In genomic region chr20:51586005-51586440, GRCh38 we compare ENCODE assay signal across 12 cellular contexts. TPM values are rescaled to one million over a fixed set of nuclear protein-coding genes. Genes with fewer than 3 reads are reported as not detected.
DNase-seq lines count a peak whose midpoint lies in the region; ATAC-seq, FAIRE-seq and TF ChIP-seq lines count a peak whose summit lies in the region.
"Had no signal": no experiment of that assay in that cellular context is flagged by ENCODE, and none has a peak within 500 bp of the region (broad histone marks: within the 10 kb centered on the region; RNA-seq: fewer than 3 reads in every experiment).

No MANE protein-coding gene starts in this region.

- H4K8ac ChIP-seq in trophoblast cell (ENCODE audit: low read depth, low read length), result no peak overlapping the region

- no peak for TF ChIP-seq POLR2A in K562 (conservative IDR thresholded peaks at IDR 0.05)

- intact Hi-C loops in K562 (cut with micrococcal nuclease), result no loop called here

- H3K4me2 ChIP-seq in K562 (ENCODE audit: insufficient read depth, low read length), result no peak overlapping the region
- H3K4me2 ChIP-seq in trophoblast cell (ENCODE audit: low read length), result no peak overlapping the region

- DNase-seq in GM03348 (ENCODE audit: low spot score), result peak; percentile 90
- peak; percentile 27 for DNase-seq in MV-4-11 (lab: John Stamatoyannopoulos, UW)
- DNase-seq in K562 (ENCODE audit: extremely low read depth in 1 of 4, low spot score in 3 of 4), result no peak
- DNase-seq in trophoblast cell, result peak; percentile 89 to 90
- no peak for DNase-seq in NOMO-1 treated with DMSO at 0.1 percent for 48 hours (lab: John Stamatoyannopoulos, UW; ENCODE audit: unreplicated experiment)
- no peak for DNase-seq in activated naive CD4-positive, alpha-beta T cell treated with anti-CD3 and anti-CD28 coated beads, Interleukin-2, amount 10 ng/mL, durations not matched to agents 7 days and 5 days
- DNase-seq: central memory CD4-positive, alpha-beta T cell; GF-D8; glutamatergic neuron; midbrain; uterus had no signal

- H4K12ac ChIP-seq in trophoblast cell (ENCODE audit: low read depth, low read length), result no peak overlapping the region

- H3K4me3 ChIP-seq in K562, result no peak overlapping the region
- no peak overlapping the region for H3K4me3 ChIP-seq in trophoblast cell (ENCODE audit: low read depth, low read length)
- H3K4me3 ChIP-seq: uterus had no signal

- H3K4me1 Mint-ChIP-seq in activated naive CD4-positive, alpha-beta T cell treated with anti-CD3 and anti-CD28 coated beads, Interleukin-2, amount 10 ng/mL, durations not matched to agents 7 days and 5 days, result peaks cover 8% of the 10 kb centered on the region

- TF ChIP-seq EP300 in K562 (IDR thresholded peaks at IDR 0.05; ENCODE audit: low read length), result no peak

- no peak overlapping the region for H2AK5ac ChIP-seq in trophoblast cell (ENCODE audit: low read length)

- in situ Hi-C loops in K562 (cut with MboI), result no loop called here

- peak; percentile 77 for ATAC-seq in K562
- ATAC-seq in HG03432 (IDR thresholded peaks at IDR 0.05; ENCODE audit: unreplicated experiment), result no peak

- no peaks in the 10 kb centered on the region for H4K20me1 ChIP-seq in K562 (replicated peaks; ENCODE audit: control insufficient read depth, insufficient read depth, low read length)

- BruUV-seq in K562 (replicated peaks; lab: Mats Ljungman, UMichigan), result no TSS peak

- no peak for TF ChIP-seq RAD21 in K562 (CRISPR knock-in tag; conservative IDR thresholded peaks at IDR 0.05 in 1 of 2, IDR thresholded peaks at IDR 0.05 in 1 of 2)

- no peak overlapping the region for H3K23ac ChIP-seq in trophoblast cell (ENCODE audit: low read length)

- no peak overlapping the region for H3K14ac ChIP-seq in trophoblast cell (ENCODE audit: low read length)

- H3K36me3 ChIP-seq in K562 (ENCODE audit: control insufficient read depth, insufficient read depth, low read length) (no peaks in the 10 kb centered on the region), trophoblast cell (ENCODE audit: control insufficient read depth in 1 of 2, insufficient read depth in 2 of 2, low read length in 2 of 2) (no peaks in the 10 kb centered on the region)
- H3K36me3 ChIP-seq: uterus had no signal

- no peak overlapping the region for H3K27ac Mint-ChIP-seq in activated naive CD4-positive, alpha-beta T cell treated with anti-CD3 and anti-CD28 coated beads, Interleukin-2, amount 10 ng/mL, durations not matched to agents 7 days and 5 days

- CTCF ChIA-PET in K562 (lab: Yijun Ruan, JAX; ENCODE audit: low intra/inter-chr PET ratio), result no interaction called here
- CTCF ChIA-PET in activated naive CD4-positive, alpha-beta T cell treated with anti-CD3 and anti-CD28 coated beads, Interleukin-2, amount 10 ng/mL, durations not matched to agents 7 days and 5 days (lab: Charles Lee), result interaction anchor here (1.6 kb wide), 1 partner anchor 200 kb away, joined by 6 read pairs; no protein-coding TSS in a partner anchor

- H4K91ac ChIP-seq in trophoblast cell (ENCODE audit: low read depth, low read length), result peak overlapping the region; percentile 33

- peaks cover 16% of the 10 kb centered on the region for H3K79me1 ChIP-seq in trophoblast cell (ENCODE audit: low read length)

- H3K9me1 ChIP-seq in K562 (ENCODE audit: control insufficient read depth, insufficient read depth, low read length), result no peaks in the 10 kb centered on the region

- no peak overlapping the region for H2BK120ac ChIP-seq in trophoblast cell (ENCODE audit: insufficient read depth, low read length, poor library complexity)

- H2BK5ac ChIP-seq in trophoblast cell (ENCODE audit: low read depth, low read length, poor library complexity), result peak overlapping the region; percentile 80

- H3K4me1 ChIP-seq in K562 (replicated peaks in 1 of 2; ENCODE audit: control insufficient read depth in 2 of 2, insufficient read depth in 2 of 2, low read length in 2 of 2), result no peaks in the 10 kb centered on the region
- peaks cover 6 to 17% of the 10 kb centered on the region in 2 experiments for H3K4me1 ChIP-seq in trophoblast cell (ENCODE audit: control insufficient read depth in 1 of 2, insufficient read depth in 2 of 2, low read length in 2 of 2)
- H3K4me1 ChIP-seq: uterus had no signal

- H3K9ac ChIP-seq in K562 (ENCODE audit: insufficient read depth in 1 of 2, low read depth in 2 of 2, low read length in 2 of 2) (no peak overlapping the region), trophoblast cell (ENCODE audit: low read length) (no peak overlapping the region)

- no peak overlapping the region for H3K4ac ChIP-seq in trophoblast cell (ENCODE audit: low read depth, low read length)

- H3K9me3 Mint-ChIP-seq in activated naive CD4-positive, alpha-beta T cell treated with anti-CD3 and anti-CD28 coated beads, Interleukin-2, amount 10 ng/mL, durations not matched to agents 7 days and 5 days, result no peaks in the 10 kb centered on the region

- FAIRE-seq in K562 (lab: Jason Lieb, UNC), result peak; percentile 70

- no peak overlapping the region for H3K4me3 Mint-ChIP-seq in activated naive CD4-positive, alpha-beta T cell treated with anti-CD3 and anti-CD28 coated beads, Interleukin-2, amount 10 ng/mL, durations not matched to agents 7 days and 5 days

- no peaks in the 10 kb centered on the region for H3K9me3 ChIP-seq in K562 (replicated peaks; ENCODE audit: control insufficient read depth, insufficient read depth, low read depth, low read length)
- H3K9me3 ChIP-seq in trophoblast cell (ENCODE audit: insufficient read depth, low read depth, low read length), result no peaks in the 10 kb centered on the region
- H3K9me3 ChIP-seq: uterus had no signal

- POLR2A ChIA-PET in K562 (lab: Yijun Ruan, JAX), result interaction anchor here (0.6 to 0.8 kb wide), 2 partner anchors 79 to 191 kb away, joined by 3 read pairs; no protein-coding TSS in a partner anchor

- H2AFZ ChIP-seq in K562 (ENCODE audit: low read depth, low read length) (no peak overlapping the region), trophoblast cell (ENCODE audit: insufficient read depth, low read length, poor library complexity) (no peak overlapping the region)

- H3K27me3 ChIP-seq in K562 (ENCODE audit: control insufficient read depth in 2 of 2, insufficient read depth in 2 of 2, low read length in 2 of 2), result no peaks in the 10 kb centered on the region
- no peaks in the 10 kb centered on the region for H3K27me3 ChIP-seq in trophoblast cell (ENCODE audit: insufficient read depth, low read length)
- H3K27me3 ChIP-seq: uterus had no signal

- peaks cover 18% of the 10 kb centered on the region for H3K27me3 Mint-ChIP-seq in activated naive CD4-positive, alpha-beta T cell treated with anti-CD3 and anti-CD28 coated beads, Interleukin-2, amount 10 ng/mL, durations not matched to agents 7 days and 5 days

- H3K36me3 Mint-ChIP-seq in activated naive CD4-positive, alpha-beta T cell treated with anti-CD3 and anti-CD28 coated beads, Interleukin-2, amount 10 ng/mL, durations not matched to agents 7 days and 5 days, result no peaks in the 10 kb centered on the region

- H3K79me2 ChIP-seq in K562 (ENCODE audit: control insufficient read depth, insufficient read depth, low read length), result no peaks in the 10 kb centered on the region
- no peaks in the 10 kb centered on the region for H3K79me2 ChIP-seq in trophoblast cell (ENCODE audit: control insufficient read depth, insufficient read depth, low read length, poor library complexity)

- no peak for TF ChIP-seq CTCF in K562 (IDR thresholded peaks at IDR 0.05 in 2 of 3, conservative IDR thresholded peaks at IDR 0.05 in 1 of 3; ENCODE audit: insufficient read depth in 2 of 3, low read depth in 1 of 3, low read length in 3 of 3)

- H3K27ac ChIP-seq in K562 (ENCODE audit: extremely low read depth, low read depth, low read length) (no peak overlapping the region), trophoblast cell (ENCODE audit: low read depth, low read length) (peak overlapping the region; percentile 77)
- H3K27ac ChIP-seq: uterus had no signal

- 13% methylated on average over 4 of the region's 4 CpGs for WGBS in K562 (ENCODE audit: insufficient coverage, low coverage, missing lambda C conversion rate)
- WGBS in trophoblast cell (ENCODE audit: extremely low coverage, insufficient coverage, insufficient read length), result no CpG with 5 or more reads among the region's 4 CpGs

- peak overlapping the region; percentile 28 for H2BK12ac ChIP-seq in trophoblast cell (ENCODE audit: low read length)

- H3K18ac ChIP-seq in trophoblast cell (ENCODE audit: low read length), result no peak overlapping the region

TF ChIP-seq in K562, 482 proteins besides CTCF, POLR2A, EP300 and RAD21 (continues in another document):
- TF ChIP-seq MAFF (IDR thresholded peaks at IDR 0.05; ENCODE audit: low read length), result no peak
- TF ChIP-seq YY1 (IDR thresholded peaks at IDR 0.05; ENCODE audit: borderline replicate concordance in 1 of 3, control insufficient read depth in 1 of 3, extremely low read depth in 1 of 3, insufficient read depth in 3 of 3, insufficient read length in 1 of 3, insufficient replicate concordance in 2 of 3, low read depth in 1 of 3, low read length in 2 of 3), result peak in 1 of 3 experiments; percentile 22

RNA-seq across cellular contexts. Expression of gene NFATC2, which starts 43.5 kb away (rescaled TPM):
- 19.7 and 27.2 TPM in 2 replicates for total RNA-seq in K562 (2011; cell fraction: chromatin; rRNA removed; ENCODE audit: low replicate concordance)
- total RNA-seq in K562 (2011; cell fraction: nucleolus; rRNA removed), result 7.7 and 10.9 TPM in 2 replicates
- 16.1 and 29.1 TPM in 2 replicates for total RNA-seq in K562 (2011; cell fraction: nucleoplasm; rRNA removed)
- total RNA-seq in K562 (2014; rRNA removed) (2.5 and 3.7 TPM in 2 replicates), K562 (2014; rRNA removed; fragmentation: Illumina TruSeq; extraction: Trizol) (2.7 and 3.0 TPM in 2 replicates), K562 (2015; rRNA removed; fragmentation: Illumina TruSeq; extraction: Trizol) (2.6 and 3.3 TPM in 2 replicates), K562 (2021) (11.2 and 11.3 TPM in 2 replicates)
- polyA plus RNA-seq in K562 (2011; rRNA removed) (1.6 and 2.1 TPM in 2 replicates), K562 (2014; fragmentation: Illumina TruSeq; extraction: Trizol) (7.0 and 8.1 TPM in 2 replicates), K562 (2014; fragmentation: Nextera tagmentation; extraction: Ambion mirVana) (1 to 10 TPM; 1.9 to 4.1 TPM), K562 (2014; rRNA removed) (3.8 and 4.0 TPM in 2 replicates)
- polyA plus RNA-seq in K562 (2011; cell fraction: cytosol; rRNA removed), result 1.00 and 1.6 TPM in 2 replicates
- polyA plus RNA-seq in K562 (2011; cell fraction: nucleus; rRNA removed), result 5.3 and 5.7 TPM in 2 replicates
- 7.2 and 8.8 TPM in 2 replicates for polyA plus RNA-seq in K562 (2012)
- polyA minus RNA-seq in K562 (2011; rRNA and poly(A)+ RNA removed), result 2.7 and 4.2 TPM in 2 replicates
- 4.4 and 4.8 TPM in 2 replicates for polyA minus RNA-seq in K562 (2011; cell fraction: cytosol; rRNA and poly(A)+ RNA removed)
- 4.3 TPM in 2 replicates for polyA minus RNA-seq in K562 (2011; cell fraction: nucleus; rRNA and poly(A)+ RNA removed)
- polyA plus RNA-seq in trophoblast cell (2013), result 6.7 and 7.6 TPM in 2 replicates

Comparison
In these comparisons a context has a peak if more than half of its experiments do, and no peak if none do; other contexts are left out.
1. DNase-seq: peak in GM03348 (single experiment), MV-4-11 (single experiment) and trophoblast cell (2 of 2); none in K562 (0 of 4), NOMO-1 treated with DMSO at 0.1 percent for 48 hours (single experiment) and activated naive CD4-positive, alpha-beta T cell treated with anti-CD3 and anti-CD28 coated beads, Interleukin-2, amount 10 ng/mL, durations not matched to agents 7 days and 5 days (single experiment).